Comparison of ENCODE assay signal across 23 cellular contexts in the genomic region with DNA sequence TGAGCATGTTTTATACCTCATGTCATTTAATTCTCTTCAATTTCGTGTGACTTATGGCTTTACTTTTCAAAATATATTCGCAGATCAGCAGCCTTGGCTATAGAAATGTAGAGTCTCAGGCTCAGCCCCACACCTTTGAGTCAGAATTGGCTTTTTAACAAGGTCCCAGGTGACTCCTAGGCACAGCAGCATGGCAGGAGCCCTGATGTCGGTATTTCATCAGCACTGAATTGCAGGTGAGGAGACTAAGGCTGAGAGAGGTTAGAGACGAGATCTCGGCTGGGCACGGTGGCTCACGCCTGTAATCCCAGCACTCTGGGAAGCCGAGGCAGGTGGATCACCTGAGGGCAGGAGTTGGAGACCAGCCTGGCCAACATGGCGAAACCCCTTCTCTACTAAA.
"Had no signal": no experiment of that assay in that cellular context is flagged by ENCODE, and none has a peak within 500 bp of the region (broad histone marks: within the 10 kb centered on the region; RNA-seq: fewer than 3 reads in every experiment).

No MANE protein-coding gene starts in this region.

- H3K36me3 Mint-ChIP-seq: natural killer cell treated with Interleukin-12 subunit alpha and Interleukin-12 subunit beta and Interleukin-15 and Interleukin-18, amount 100 ng/mL, for 72 hours; stimulated activated naive B cell treated with anti-CD40 and anti-IgM and Interleukin-4, amounts not matched to agents 10 μg/mL and 1 μg/mL and 100 μg/mL, for 72 hours had no signal

- H3K9me3 ChIP-seq: left ventricle myocardium inferior, mucosa of descending colon, ovary, right atrium auricular region, right lobe of liver, testis, thyroid gland, transverse colon, upper lobe of left lung, vagina had no signal

- H3K27ac ChIP-seq: left ventricle myocardium inferior, ovary, right atrium auricular region, right lobe of liver, stomach, testis, thyroid gland, transverse colon, upper lobe of left lung, vagina had no signal

- H3K9me3 Mint-ChIP-seq: natural killer cell treated with Interleukin-12 subunit alpha and Interleukin-12 subunit beta and Interleukin-15 and Interleukin-18, amount 100 ng/mL, for 72 hours; stimulated activated naive B cell treated with anti-CD40 and anti-IgM and Interleukin-4, amounts not matched to agents 10 μg/mL and 1 μg/mL and 100 μg/mL, for 72 hours had no signal

- H3K27ac Mint-ChIP-seq: naive thymus-derived CD4-positive, alpha-beta T cell; natural killer cell treated with Interleukin-12 subunit alpha and Interleukin-12 subunit beta and Interleukin-15 and Interleukin-18, amount 100 ng/mL, for 72 hours; progenitor cell of endocrine pancreas; stimulated activated naive B cell treated with anti-CD40 and anti-IgM and Interleukin-4, amounts not matched to agents 10 μg/mL and 1 μg/mL and 100 μg/mL, for 72 hours had no signal

- H3K27me3 Mint-ChIP-seq: stimulated activated naive B cell treated with anti-CD40 and anti-IgM and Interleukin-4, amounts not matched to agents 10 μg/mL and 1 μg/mL and 100 μg/mL, for 72 hours had no signal

- H3K36me3 ChIP-seq: left ventricle myocardium inferior, ovary, right lobe of liver, stomach, thyroid gland, transverse colon, upper lobe of left lung, vagina had no signal

- H3K4me3 ChIP-seq: left ventricle myocardium inferior, lung, mucosa of descending colon, ovary, right atrium auricular region, right lobe of liver, smooth muscle cell, stomach, testis, thyroid gland, transverse colon, upper lobe of left lung, vagina had no signal

- H3K4me3 Mint-ChIP-seq: naive thymus-derived CD4-positive, alpha-beta T cell; natural killer cell treated with Interleukin-12 subunit alpha and Interleukin-12 subunit beta and Interleukin-15 and Interleukin-18, amount 100 ng/mL, for 72 hours; stimulated activated naive B cell treated with anti-CD40 and anti-IgM and Interleukin-4, amounts not matched to agents 10 μg/mL and 1 μg/mL and 100 μg/mL, for 72 hours had no signal

- H3K27me3 ChIP-seq: ovary, right atrium auricular region, right lobe of liver, testis, thyroid gland, transverse colon, upper lobe of left lung, vagina had no signal

- H3K4me1 ChIP-seq: right lobe of liver, stomach, testis, thyroid gland, transverse colon, upper lobe of left lung, vagina had no signal

- DNase-seq: hypothalamus; islet precursor cell; left ventricle myocardium inferior; midbrain; mucosa of descending colon; naive thymus-derived CD4-positive, alpha-beta T cell; ovary; right lobe of liver; stimulated activated CD4-positive, alpha-beta T cell treated with anti-CD3 and anti-CD28 coated beads, Interleukin-1b, Interleukin-23, amount 100 ng/mL, for 48 hours; stimulated activated CD4-positive, alpha-beta T cell treated with anti-CD3 and anti-CD28 coated beads, Interleukin-2, amount 100 ng/mL, for 48 hours; stimulated activated naive B cell treated with anti-CD40 and anti-IgM and Interleukin-4, amounts not matched to agents 10 μg/mL and 1 μg/mL and 100 μg/mL, for 72 hours; stimulated activated naive CD8-positive, alpha-beta T cell treated with anti-CD3 and anti-CD28 coated beads, Interleukin-15, Interleukin-2, amounts not matched to agents 100 U/mL and 50 U/mL, for 24 hours; stomach; testis; thyroid gland; transverse colon; upper lobe of left lung had no signal

- H3K4me2 ChIP-seq: smooth muscle cell had no signal

- H3K4me1 Mint-ChIP-seq: stimulated activated naive B cell treated with anti-CD40 and anti-IgM and Interleukin-4, amounts not matched to agents 10 μg/mL and 1 μg/mL and 100 μg/mL, for 72 hours had no signal

- ATAC-seq: mucosa of descending colon; naive thymus-derived CD4-positive, alpha-beta T cell; natural killer cell treated with Interleukin-12 subunit alpha and Interleukin-12 subunit beta and Interleukin-15 and Interleukin-18, amount 100 ng/mL, for 72 hours; right lobe of liver; stimulated activated naive B cell treated with anti-CD40 and anti-IgM and Interleukin-4, amounts not matched to agents 10 μg/mL and 1 μg/mL and 100 μg/mL, for 72 hours; stimulated activated naive CD8-positive, alpha-beta T cell treated with anti-CD3 and anti-CD28 coated beads, Interleukin-15, Interleukin-2, amounts not matched to agents 100 U/mL and 50 U/mL, for 24 hours had no signal
